In genomic region chr5:150154618-150155134, GRCh38 we compare ENCODE assay signal across 9 cellular contexts. TPM values are rescaled to one million over a fixed set of nuclear protein-coding genes. Genes with fewer than 3 reads are reported as not detected.
DNase-seq lines count a peak whose midpoint lies in the region; ATAC-seq and TF ChIP-seq lines count a peak whose summit lies in the region.
"Had no signal": no experiment of that assay in that cellular context is flagged by ENCODE, and none has a peak within 500 bp of the region (broad histone marks: within the 10 kb centered on the region; RNA-seq: fewer than 3 reads in every experiment).

No MANE protein-coding gene starts in this region.

- no peaks in the 10 kb centered on the region for H3K9me3 ChIP-seq in DND-41 (ENCODE audit: insufficient read depth, low read length, severe bottlenecking)
- no peaks in the 10 kb centered on the region for H3K9me3 ChIP-seq in SK-N-MC (ENCODE audit: low read depth, low read length)
- no peaks in the 10 kb centered on the region for H3K9me3 ChIP-seq in gastrocnemius medialis

- H3K4me1 ChIP-seq in DND-41 (ENCODE audit: insufficient read depth, low read length), result peaks cover 24% of the 10 kb centered on the region
- peaks cover 0 to 11% of the 10 kb centered on the region in 2 donors for H3K4me1 ChIP-seq in gastrocnemius medialis

- TF ChIP-seq POLR2A in gastrocnemius medialis (IDR thresholded peaks at IDR 0.05), result no peak

- ATAC-seq in DND-41 (ENCODE audit: insufficient read depth, low read depth) (no peak), gastrocnemius medialis (no peak), HG03521 (IDR thresholded peaks at IDR 0.05; ENCODE audit: unreplicated experiment) (no peak), HG03457 (IDR thresholded peaks at IDR 0.05; ENCODE audit: unreplicated experiment) (no peak), GM18517 (IDR thresholded peaks at IDR 0.05; ENCODE audit: unreplicated experiment) (no peak)

- DNase-seq in DND-41 (no peak), SK-N-MC (ENCODE audit: low read depth, low spot score) (no peak), foreskin fibroblast (peak in 1 of 2 donors; percentile 52), gastrocnemius medialis (no peak), NCI-H2107 (lab: John Stamatoyannopoulos, UW) (no peak)
- DNase-seq: SHP77 treated with DMSO at 0.1 percent for 48 hours had no signal

- H3K27me3 ChIP-seq in DND-41 (ENCODE audit: insufficient read depth, low read length, poor library complexity) (no peaks in the 10 kb centered on the region), gastrocnemius medialis (no peaks in the 10 kb centered on the region)

- H3K4me3 ChIP-seq in DND-41 (ENCODE audit: low read depth in 1 of 2, low read length in 2 of 2), result no peak overlapping the region
- H3K4me3 ChIP-seq in SK-N-MC, result peak overlapping the region; percentile 68
- peak overlapping the region; percentile 94 to 99 for H3K4me3 ChIP-seq in foreskin fibroblast (ENCODE audit: low read depth in 1 of 2, low read length in 2 of 2)
- H3K4me3 ChIP-seq in gastrocnemius medialis, result peak overlapping the region; percentile 55 to 61 (median 56)

- no peak overlapping the region; the same call in 1 of the 2 replicates for H3K9ac ChIP-seq in DND-41 (ENCODE audit: low read depth, low read length)
- H3K9ac ChIP-seq in SK-N-MC (ENCODE audit: insufficient read length), result peak overlapping the region; percentile 26

- peak overlapping the region; percentile 62 for H3K4me2 ChIP-seq in DND-41 (ENCODE audit: insufficient read depth, low read length)

- H3K79me2 ChIP-seq in DND-41 (ENCODE audit: insufficient read depth, low read length), result no peaks in the 10 kb centered on the region

- H2AFZ ChIP-seq in DND-41 (ENCODE audit: low read depth, low read length), result no peak overlapping the region

- H3K36me3 ChIP-seq in DND-41 (ENCODE audit: insufficient read depth, low read length), result no peaks in the 10 kb centered on the region
- no peaks in the 10 kb centered on the region for H3K36me3 ChIP-seq in SK-N-MC (ENCODE audit: insufficient read depth, low read length)
- no peaks in the 10 kb centered on the region for H3K36me3 ChIP-seq in gastrocnemius medialis

- no peak overlapping the region for H3K27ac ChIP-seq in DND-41 (ENCODE audit: low read length)
- H3K27ac ChIP-seq in SK-N-MC, result peak overlapping the region; percentile 55; the same call in 1 of the 2 replicates
- H3K27ac ChIP-seq in gastrocnemius medialis, result peak overlapping the region; percentile 76 to 84 (median 82)

- TF ChIP-seq CTCF in DND-41 (IDR thresholded peaks at IDR 0.05; ENCODE audit: borderline replicate concordance, extremely low read depth, low read length, poor library complexity, severe bottlenecking) (no peak), foreskin fibroblast (IDR thresholded peaks at IDR 0.05; ENCODE audit: low read depth, low read length) (no peak), gastrocnemius medialis (IDR thresholded peaks at IDR 0.05 in 4 of 5, conservative IDR thresholded peaks at IDR 0.05 in 1 of 5) (no peak)

- no peaks in the 10 kb centered on the region; the same call in none of the 2 replicates for H4K20me1 ChIP-seq in DND-41 (ENCODE audit: insufficient read depth, low read length)

- intact Hi-C loops in gastrocnemius medialis (cut with DNase I; ENCODE audit: low total_unique reads), result no loop called here

- in situ Hi-C loops in gastrocnemius medialis (cut with MboI; ENCODE audit: low sequenced_read_pairs in 4 of 4), result no loop called here

RNA-seq across cellular contexts. Expression of gene PDGFRB, which starts 1.0 kb away (rescaled TPM):
- total RNA-seq in gastrocnemius medialis, result 10 to 100 TPM; 27.9 to 58.4 (median 52.5) TPM

RNA-seq across cellular contexts. Expression of gene CDX1, which starts 11.9 kb away (rescaled TPM):
- 1 to 10 TPM in 1 of 4 donors, not detected in 3; 1.5 TPM for total RNA-seq in gastrocnemius medialis

RNA-seq across cellular contexts. Expression of gene SLC6A7, which starts 35.2 kb away (rescaled TPM):
- total RNA-seq in gastrocnemius medialis, result under 1 TPM in 1 of 4 donors, not detected in 3; 0.07 TPM

Comparison
In these comparisons a context has a peak if more than half of its experiments do, and no peak if none do; other contexts are left out.
1. H3K4me3 ChIP-seq: peak in SK-N-MC (single experiment), foreskin fibroblast (2 of 2) and gastrocnemius medialis (4 of 4); none in DND-41 (0 of 2).